ENCODE assay signal across 8 cellular contexts in the genomic region with DNA sequence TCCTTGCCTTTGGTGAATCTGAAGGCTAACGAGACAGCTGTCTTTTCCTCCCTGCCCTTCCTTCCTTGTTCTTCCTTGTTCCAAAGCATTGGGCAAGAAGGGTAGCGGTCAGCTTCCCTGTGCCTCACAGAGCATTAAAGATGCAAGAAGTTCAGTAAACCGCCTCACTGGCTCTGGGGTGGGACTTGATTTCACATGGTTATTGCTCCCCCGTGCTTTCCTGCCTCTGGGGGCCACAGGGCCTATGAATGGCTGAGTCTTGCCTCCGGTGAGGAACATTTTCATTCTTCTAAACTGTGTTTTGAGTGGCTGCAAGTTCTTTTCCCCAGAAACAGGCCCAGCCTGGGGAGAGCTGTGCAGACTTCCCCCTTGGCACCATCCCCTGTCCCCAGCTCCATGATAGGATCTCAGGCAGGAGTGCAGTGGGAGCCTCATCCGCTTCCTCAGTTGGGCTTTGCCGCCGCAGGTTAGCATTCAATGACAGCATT. TPM values are rescaled to one million over a fixed set of nuclear protein-coding genes. Genes with fewer than 3 reads are reported as not detected.
DNase-seq lines count a peak whose midpoint lies in the region; ATAC-seq and TF ChIP-seq lines count a peak whose summit lies in the region.

No MANE protein-coding gene starts in this region.

- TF ChIP-seq CTCF in heart right ventricle (IDR thresholded peaks at IDR 0.05): no peak
- TF ChIP-seq CTCF in prostate gland (IDR thresholded peaks at IDR 0.05): no peak

- no peaks in the 10 kb centered on the region for H3K9me3 Mint-ChIP-seq in activated CD8-positive, alpha-beta T cell treated with anti-CD3 and anti-CD28 coated beads, Interleukin-2, amount 10 ng/mL, durations not matched to agents 7 days and 5 days (ENCODE audit: insufficient read depth)

- H3K4me1 ChIP-seq in HAP-1: peaks cover 14% of the 10 kb centered on the region
- H3K4me1 ChIP-seq in heart right ventricle: peaks cover 9 to 86% (median 81%) of the 10 kb centered on the region in 9 donors
- peaks cover 11% of the 10 kb centered on the region for H3K4me1 ChIP-seq in prostate gland (replicated peaks)

- H3K4me3 ChIP-seq in HAP-1 (peak overlapping the region; percentile 57), heart right ventricle (peak overlapping the region; percentile 88 to 99 (median 98)), prostate gland (peak overlapping the region; percentile 95 to 98)

- no peaks in the 10 kb centered on the region for H3K36me3 ChIP-seq in HAP-1 (replicated peaks)
- H3K36me3 ChIP-seq in heart right ventricle: no peaks in the 10 kb centered on the region
- no peaks in the 10 kb centered on the region for H3K36me3 ChIP-seq in prostate gland

- H3K27ac ChIP-seq in heart right ventricle (peak overlapping the region; percentile 89 to 99 (median 97)), prostate gland (peak overlapping the region; percentile 88 to 91)

- intact Hi-C loops in heart right ventricle (cut with DNase I) (loop anchor here in 7 of 10 donors (2.0 to 10.0 kb wide), 6 partner anchors 34 to 94 kb away; no protein-coding TSS in a partner anchor), prostate gland (cut with DNase I) (loop anchor here (5.0 kb wide), 3 partner anchors 34 to 816 kb away; no protein-coding TSS in a partner anchor)

- peaks cover 2% of the 10 kb centered on the region for H3K36me3 Mint-ChIP-seq in activated CD8-positive, alpha-beta T cell treated with anti-CD3 and anti-CD28 coated beads, Interleukin-2, amount 10 ng/mL, durations not matched to agents 7 days and 5 days (ENCODE audit: low read depth)

- peak overlapping the region; percentile 88 for H3K4me3 Mint-ChIP-seq in activated CD8-positive, alpha-beta T cell treated with anti-CD3 and anti-CD28 coated beads, Interleukin-2, amount 10 ng/mL, durations not matched to agents 7 days and 5 days

- DNase-seq in HAP-1 (ENCODE audit: low spot score in 2 of 2) (no peak), heart right ventricle (peak; percentile 23 to 42), prostate gland (ENCODE audit: low spot score) (peak; percentile 36), NCI-H774 (lab: John Stamatoyannopoulos, UW) (no peak), D341Med (ENCODE audit: low spot score) (no peak), NCI-H1092 treated with DMSO at 0.1 percent for 48 hours (lab: John Stamatoyannopoulos, UW) (no peak)
- DNase-seq in activated CD8-positive, alpha-beta T cell treated with anti-CD3 and anti-CD28 coated beads, Interleukin-2, amount 10 ng/mL, durations not matched to agents 7 days and 5 days: no peak

- no peak for TF ChIP-seq POLR2A in prostate gland (IDR thresholded peaks at IDR 0.05)

- H3K27me3 Mint-ChIP-seq in activated CD8-positive, alpha-beta T cell treated with anti-CD3 and anti-CD28 coated beads, Interleukin-2, amount 10 ng/mL, durations not matched to agents 7 days and 5 days (ENCODE audit: low read depth): peaks cover 3% of the 10 kb centered on the region

- in situ Hi-C loops in HAP-1 (cut with MboI; ENCODE audit: low sequenced_read_pairs): no loop called here

- H3K9me3 ChIP-seq in HAP-1 (no peaks in the 10 kb centered on the region), heart right ventricle (no peaks in the 10 kb centered on the region), prostate gland (no peaks in the 10 kb centered on the region)

- peaks cover 52% of the 10 kb centered on the region for H3K4me1 Mint-ChIP-seq in activated CD8-positive, alpha-beta T cell treated with anti-CD3 and anti-CD28 coated beads, Interleukin-2, amount 10 ng/mL, durations not matched to agents 7 days and 5 days (ENCODE audit: low read depth)

- POLR2A ChIA-PET in activated CD8-positive, alpha-beta T cell treated with anti-CD3 and anti-CD28 coated beads, Interleukin-2, amount 10 ng/mL, durations not matched to agents 7 days and 5 days (lab: Charles Lee): interaction anchor here (0.5 to 1.9 kb wide), 8 partner anchors 10 to 702 kb away, joined by 3 to 9 read pairs (median 3); no protein-coding TSS in a partner anchor

- CTCF ChIA-PET in activated CD8-positive, alpha-beta T cell treated with anti-CD3 and anti-CD28 coated beads, Interleukin-2, amount 10 ng/mL, durations not matched to agents 7 days and 5 days (lab: Charles Lee): interaction anchor here (0.7 to 2.6 kb wide), 14 partner anchors 10 to 341 kb away, joined by 3 to 22 read pairs (median 4); no protein-coding TSS in a partner anchor

- 4 to 7% methylated on average over 8 of the region's 8 CpGs for WGBS in heart right ventricle, 2 donors
- 21% methylated on average over 8 of the region's 8 CpGs for WGBS in prostate gland

- H3K27me3 ChIP-seq in HAP-1 (ENCODE audit: low read depth) (peaks cover 4% of the 10 kb centered on the region), heart right ventricle (no peaks in the 10 kb centered on the region), prostate gland (replicated peaks; ENCODE audit: insufficient read depth) (no peaks in the 10 kb centered on the region)

- H3K27ac Mint-ChIP-seq in activated CD8-positive, alpha-beta T cell treated with anti-CD3 and anti-CD28 coated beads, Interleukin-2, amount 10 ng/mL, durations not matched to agents 7 days and 5 days: peak overlapping the region; percentile 48

- ATAC-seq in activated CD8-positive, alpha-beta T cell treated with anti-CD3 and anti-CD28 coated beads, Interleukin-2, amount 10 ng/mL, durations not matched to agents 7 days and 5 days: no peak
- ATAC-seq in heart right ventricle: peak in 3 of 8 donors; percentile 3 to 18 (median 9)
- no peak for ATAC-seq in GM21529 (IDR thresholded peaks at IDR 0.05; ENCODE audit: unreplicated experiment)

RNA-seq across cellular contexts. Expression of a gene that starts 1.5 kb away (rescaled TPM):
- total RNA-seq in activated CD8-positive, alpha-beta T cell treated with anti-CD3 and anti-CD28 coated beads, Interleukin-2, amount 10 ng/mL, durations not matched to agents 7 days and 5 days: 1 to 10 TPM; 9.0 to 10.0 TPM
- total RNA-seq in heart right ventricle: 10 to 100 TPM; 12.0 to 57.1 (median 42.0) TPM
- polyA plus RNA-seq in heart right ventricle: 10 to 100 TPM in 1 of 2 donors, 1 to 10 TPM in 1; 5.0 to 15.7 TPM
- total RNA-seq in prostate gland: 10 to 100 TPM; 12.8 to 40.3 TPM

Comparison
In these comparisons a context has a peak if more than half of its experiments do, and no peak if none do; other contexts are left out.
1. DNase-seq: peak in heart right ventricle (2 of 2) and prostate gland (single experiment); none in HAP-1 (0 of 2), activated CD8-positive, alpha-beta T cell treated with anti-CD3 and anti-CD28 coated beads, Interleukin-2, amount 10 ng/mL, durations not matched to agents 7 days and 5 days (single experiment), NCI-H774 (single experiment), D341Med (single experiment) and NCI-H1092 treated with DMSO at 0.1 percent for 48 hours (single experiment).
2. Peak in every context shown above with its lines, with median percentiles within 50 percentile points of each other: H3K4me3 ChIP-seq.